ENCODE assay signal across 8 cellular contexts in genomic region chr12:49740930-49741881, GRCh38. TPM values are rescaled to one million over a fixed set of nuclear protein-coding genes. Genes with fewer than 3 reads are reported as not detected.
DNase-seq lines count a peak whose midpoint lies in the region; ATAC-seq and TF ChIP-seq lines count a peak whose summit lies in the region.

Gene TMBIM6, plus strand, starts transcription at chr12:49741557. Its CDS starts 10,937 bp downstream, at chr12:49752494.

- peaks cover 31% of the 10 kb centered on the region for H3K36me3 ChIP-seq in RWPE2 (ENCODE audit: low read depth)

- TF ChIP-seq CTCF in LNCaP clone FGC (IDR thresholded peaks at IDR 0.05; ENCODE audit: control insufficient read depth, extremely low read depth, insufficient read depth) = peak; percentile 89
- TF ChIP-seq CTCF in RWPE2 (IDR thresholded peaks at IDR 0.05; ENCODE audit: poor library complexity, severe bottlenecking) = peak; percentile 98

- H3K4me3 Mint-ChIP-seq in natural killer cell treated with Interleukin-12 subunit alpha and Interleukin-12 subunit beta and Interleukin-15 and Interleukin-18, amount 100 ng/mL, for 72 hours = peak within 1 kb of the TSS; percentile 94
- H3K4me3 Mint-ChIP-seq in stimulated activated naive CD8-positive, alpha-beta T cell treated with anti-CD3 and anti-CD28 coated beads, Interleukin-15, Interleukin-2, amounts not matched to agents 100 ng/mL and 50 ng/mL, for 24 hours = peak within 1 kb of the TSS; percentile 100

- H3K36me3 Mint-ChIP-seq in natural killer cell treated with Interleukin-12 subunit alpha and Interleukin-12 subunit beta and Interleukin-15 and Interleukin-18, amount 100 ng/mL, for 72 hours = peaks cover 15% of the 10 kb centered on the region
- peaks cover 32% of the 10 kb centered on the region for H3K36me3 Mint-ChIP-seq in stimulated activated naive CD8-positive, alpha-beta T cell treated with anti-CD3 and anti-CD28 coated beads, Interleukin-15, Interleukin-2, amounts not matched to agents 100 ng/mL and 50 ng/mL, for 24 hours (ENCODE audit: low read depth)

- no peaks in the 10 kb centered on the region for H3K9me3 Mint-ChIP-seq in natural killer cell treated with Interleukin-12 subunit alpha and Interleukin-12 subunit beta and Interleukin-15 and Interleukin-18, amount 100 ng/mL, for 72 hours
- no peaks in the 10 kb centered on the region for H3K9me3 Mint-ChIP-seq in stimulated activated naive CD8-positive, alpha-beta T cell treated with anti-CD3 and anti-CD28 coated beads, Interleukin-15, Interleukin-2, amounts not matched to agents 100 ng/mL and 50 ng/mL, for 24 hours

- peak within 1 kb of the TSS; percentile 89 for H3K4me3 ChIP-seq in LNCaP clone FGC (ENCODE audit: low read depth, low read length)
- peak within 1 kb of the TSS; percentile 55 for H3K4me3 ChIP-seq in RWPE2 (ENCODE audit: severe bottlenecking)

- H3K27ac ChIP-seq in RWPE2 (ENCODE audit: poor library complexity, severe bottlenecking) = peak within 1 kb of the TSS; percentile 89

- H3K27me3 Mint-ChIP-seq in natural killer cell treated with Interleukin-12 subunit alpha and Interleukin-12 subunit beta and Interleukin-15 and Interleukin-18, amount 100 ng/mL, for 72 hours = peaks cover 0 to 5% of the 10 kb centered on the region in 2 donors
- no peaks in the 10 kb centered on the region for H3K27me3 Mint-ChIP-seq in stimulated activated naive CD8-positive, alpha-beta T cell treated with anti-CD3 and anti-CD28 coated beads, Interleukin-15, Interleukin-2, amounts not matched to agents 100 ng/mL and 50 ng/mL, for 24 hours

- ATAC-seq in RWPE2 (ENCODE audit: low read depth) = peak; percentile 97
- ATAC-seq in natural killer cell treated with Interleukin-12 subunit alpha and Interleukin-12 subunit beta and Interleukin-15 and Interleukin-18, amount 100 ng/mL, for 72 hours = peak; percentile 96 to 97

- no peaks in the 10 kb centered on the region for H3K27me3 ChIP-seq in RWPE2 (ENCODE audit: insufficient read depth, poor library complexity, severe bottlenecking)

- H3K4me1 Mint-ChIP-seq in natural killer cell treated with Interleukin-12 subunit alpha and Interleukin-12 subunit beta and Interleukin-15 and Interleukin-18, amount 100 ng/mL, for 72 hours (ENCODE audit: low read depth in 2 of 2) = peaks cover 34 to 38% of the 10 kb centered on the region in 2 donors
- H3K4me1 Mint-ChIP-seq in stimulated activated naive CD8-positive, alpha-beta T cell treated with anti-CD3 and anti-CD28 coated beads, Interleukin-15, Interleukin-2, amounts not matched to agents 100 ng/mL and 50 ng/mL, for 24 hours (ENCODE audit: low read depth) = peaks cover 52% of the 10 kb centered on the region

- H3K4me1 ChIP-seq in RWPE2 (ENCODE audit: insufficient read depth, poor library complexity, severe bottlenecking) = peaks cover 8% of the 10 kb centered on the region

- peak within 1 kb of the TSS; percentile 92 to 94 for H3K27ac Mint-ChIP-seq in natural killer cell treated with Interleukin-12 subunit alpha and Interleukin-12 subunit beta and Interleukin-15 and Interleukin-18, amount 100 ng/mL, for 72 hours
- H3K27ac Mint-ChIP-seq in stimulated activated naive CD8-positive, alpha-beta T cell treated with anti-CD3 and anti-CD28 coated beads, Interleukin-15, Interleukin-2, amounts not matched to agents 100 ng/mL and 50 ng/mL, for 24 hours = peak within 1 kb of the TSS; percentile 100

- peak; percentile 100 for DNase-seq in EL
- peak; percentile 98 for DNase-seq in GOT3 (lab: John Stamatoyannopoulos, UW)
- peak; percentile 100 for DNase-seq in LNCaP clone FGC (ENCODE audit: low read depth)
- peak; percentile 100 for DNase-seq in RWPE2 (ENCODE audit: low spot score)
- DNase-seq in activated T-helper 9 cell treated with anti-CD3 and anti-CD28 coated beads, Interleukin-2, amount 50 U/mL, for 16 hours (ENCODE audit: low read depth) = peak; percentile 97
- peak; percentile 100 for DNase-seq in fibroblast of peridontal ligament (ENCODE audit: extremely low read depth)
- peak; percentile 100 for DNase-seq in natural killer cell treated with Interleukin-12 subunit alpha and Interleukin-12 subunit beta and Interleukin-15 and Interleukin-18, amount 100 ng/mL, for 72 hours (ENCODE audit: low spot score)

- no peaks in the 10 kb centered on the region for H3K9me3 ChIP-seq in RWPE2 (ENCODE audit: severe bottlenecking)

RNA-seq across cellular contexts. Expression of gene TMBIM6, which starts in this region (rescaled TPM):
- 100 to 1,000 TPM; 357 to 452 TPM for total RNA-seq in natural killer cell treated with Interleukin-12 subunit alpha and Interleukin-12 subunit beta and Interleukin-15 and Interleukin-18, amount 100 ng/mL, for 72 hours

Comparison
In these comparisons a context has a peak if more than half of its experiments do, and no peak if none do; other contexts are left out.
1. Peak in every context shown above with its lines: DNase-seq, ATAC-seq, H3K4me3 ChIP-seq and H3K27ac ChIP-seq.